In the genomic region with DNA sequence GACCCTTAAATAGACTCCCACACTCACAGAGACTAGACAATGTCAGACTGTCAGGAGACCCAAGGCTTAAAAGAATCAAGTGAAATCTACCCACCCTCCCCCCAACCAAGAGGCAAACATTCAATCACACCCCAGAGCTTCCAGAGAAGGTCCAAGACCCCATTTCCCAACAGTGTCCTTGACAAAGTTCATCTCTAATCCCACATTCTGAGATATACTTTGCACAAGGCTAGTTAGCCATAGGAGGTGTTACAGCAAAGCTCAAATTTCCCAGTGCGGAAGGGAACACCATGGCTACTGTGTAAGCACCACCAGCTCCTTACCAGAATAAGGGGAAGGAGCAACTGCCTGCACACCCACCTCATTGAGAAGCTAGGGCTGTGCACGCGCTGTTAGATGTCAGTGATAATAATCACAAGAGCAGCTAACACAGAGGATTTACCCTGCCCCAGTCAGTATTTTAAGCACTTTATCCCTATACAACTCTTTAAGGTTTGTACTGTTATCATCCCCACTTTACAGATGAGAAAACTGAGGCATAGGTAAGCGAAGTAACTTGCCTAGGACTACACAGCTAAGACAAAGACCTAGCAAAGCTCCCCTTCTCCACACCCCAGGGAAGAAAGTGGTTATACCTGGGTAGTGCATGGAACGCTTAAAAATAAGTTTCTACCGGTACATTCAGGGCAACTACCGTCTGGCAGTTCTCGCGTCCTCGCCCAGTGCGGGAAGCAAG, we compare ENCODE assay signal across 8 cellular contexts. TPM values are rescaled to one million over a fixed set of nuclear protein-coding genes. Genes with fewer than 3 reads are reported as not detected.
A peak's percentile ranks its signal among the peaks of the same experiment; 100 is the strongest.
DNase-seq lines count a peak whose midpoint lies in the region; ATAC-seq and TF ChIP-seq lines count a peak whose summit lies in the region.

No MANE protein-coding gene starts in this region.

- H3K9me3 ChIP-seq in GM23248 (ENCODE audit: low read depth) (no peaks in the 10 kb centered on the region), hepatocyte (ENCODE audit: low read depth) (no peaks in the 10 kb centered on the region), skeletal muscle satellite cell (replicated peaks; ENCODE audit: low read length) (no peaks in the 10 kb centered on the region)

- H2AFZ ChIP-seq in GM23248 (peak overlapping the region; percentile 88), hepatocyte (peak overlapping the region; percentile 98)

- H3K9ac ChIP-seq in GM23248 (peak overlapping the region; percentile 62; the same call in 1 of the 2 replicates), skeletal muscle satellite cell (ENCODE audit: low read depth, low read length) (no peak overlapping the region)

- H4K20me1 ChIP-seq in GM23248 (ENCODE audit: insufficient read depth) (no peaks in the 10 kb centered on the region), hepatocyte (ENCODE audit: insufficient read depth, poor library complexity, severe bottlenecking) (no peaks in the 10 kb centered on the region)

- peaks cover 20% of the 10 kb centered on the region for H3K4me1 Mint-ChIP-seq in activated B cell treated with CpG ODN at 0.5 μM for 24 hours

- intact Hi-C loops in activated B cell treated with CpG ODN at 0.5 μM for 24 hours (cut with micrococcal nuclease), result loop anchor here (1.0 to 5.0 kb wide), 5 partner anchors 9 to 320 kb away; a partner anchor contains a TSS

- no peaks in the 10 kb centered on the region for H3K9me2 ChIP-seq in GM23248 (ENCODE audit: insufficient read depth)
- no peaks in the 10 kb centered on the region for H3K9me2 ChIP-seq in hepatocyte (replicated peaks; ENCODE audit: insufficient read depth)

- H3K27ac ChIP-seq in GM23248 (no peak overlapping the region), hepatocyte (peak overlapping the region; percentile 80)

- H3K9me3 Mint-ChIP-seq in activated B cell treated with CpG ODN at 0.5 μM for 24 hours, result no peaks in the 10 kb centered on the region

- WGBS in GM23248 (ENCODE audit: low coverage in 1 of 2, low lambda C conversion rate in 2 of 2, missing lambda C conversion rate in 2 of 2), 2 experiments, result 40 to 45% methylated on average over 11 of the region's 11 CpGs
- 34% methylated on average over 11 of the region's 11 CpGs for WGBS in hepatocyte (ENCODE audit: low lambda C conversion rate, missing lambda C conversion rate)

- TF ChIP-seq CTCF in activated B cell treated with CpG ODN at 0.5 μM for 24 hours (IDR thresholded peaks at IDR 0.05) (no peak), hepatocyte (IDR thresholded peaks at IDR 0.05; ENCODE audit: poor library complexity) (no peak)

- H3K4me2 ChIP-seq in GM23248 (ENCODE audit: unreplicated experiment), result peak overlapping the region; percentile 78
- H3K4me2 ChIP-seq in hepatocyte, result peak overlapping the region; percentile 100
- peak overlapping the region; percentile 97 for H3K4me2 ChIP-seq in skeletal muscle satellite cell (ENCODE audit: low read length)

- H3K4me3 Mint-ChIP-seq in activated B cell treated with CpG ODN at 0.5 μM for 24 hours, result peak overlapping the region; percentile 78

- H3K36me3 Mint-ChIP-seq in activated B cell treated with CpG ODN at 0.5 μM for 24 hours (ENCODE audit: low read depth), result no peaks in the 10 kb centered on the region

- H3K36me3 ChIP-seq in GM23248 (ENCODE audit: low read depth) (no peaks in the 10 kb centered on the region), hepatocyte (replicated peaks; ENCODE audit: insufficient read depth, low read depth) (no peaks in the 10 kb centered on the region), skeletal muscle satellite cell (ENCODE audit: insufficient read depth, low read length) (no peaks in the 10 kb centered on the region)

- H3K4me3 ChIP-seq in GM23248 (peak overlapping the region; percentile 76), hepatocyte (peak overlapping the region; percentile 98), skeletal muscle satellite cell (ENCODE audit: low read length) (peak overlapping the region; percentile 75)

- POLR2A ChIA-PET in activated B cell treated with CpG ODN at 0.5 μM for 24 hours (lab: Charles Lee), result interaction anchor here (1.0 to 2.3 kb wide), 3 partner anchors 9 to 395 kb away, joined by 3 to 22 read pairs (median 4); a partner anchor contains a TSS

- H3K27me3 ChIP-seq in GM23248 (replicated peaks; ENCODE audit: insufficient read depth) (no peaks in the 10 kb centered on the region), hepatocyte (no peaks in the 10 kb centered on the region), skeletal muscle satellite cell (ENCODE audit: control insufficient read depth, insufficient read depth, low read length) (peaks cover 37% of the 10 kb centered on the region)

- ATAC-seq in activated B cell treated with CpG ODN at 0.5 μM for 24 hours (ENCODE audit: low read depth), result peak; percentile 5

- H3F3A ChIP-seq in GM23248 (ENCODE audit: insufficient read depth), result no peaks in the 10 kb centered on the region

- CTCF ChIA-PET in activated B cell treated with CpG ODN at 0.5 μM for 24 hours (lab: Charles Lee), result interaction anchor here (1.3 to 2.3 kb wide), 5 partner anchors 9 to 82 kb away, joined by 3 to 11 read pairs (median 4); no protein-coding TSS in a partner anchor

- DNase-seq in GM23248 (no peak), activated B cell treated with CpG ODN at 0.5 μM for 24 hours (no peak), hepatocyte (ENCODE audit: low spot score) (no peak), NCI-H748 (lab: John Stamatoyannopoulos, UW; ENCODE audit: unreplicated experiment) (no peak), GOT3 (lab: John Stamatoyannopoulos, UW) (no peak), NCI-H446 (lab: John Stamatoyannopoulos, UW) (no peak), COLO829 (ENCODE audit: low spot score) (no peak)

- H3K4me1 ChIP-seq in GM23248 (ENCODE audit: insufficient read depth) (no peaks in the 10 kb centered on the region), hepatocyte (ENCODE audit: insufficient read depth) (peaks cover 17% of the 10 kb centered on the region), skeletal muscle satellite cell (ENCODE audit: control insufficient read depth, insufficient read depth, low read length) (peaks cover 15% of the 10 kb centered on the region)

- H3K27ac Mint-ChIP-seq in activated B cell treated with CpG ODN at 0.5 μM for 24 hours, result peak overlapping the region; percentile 62

- H3K79me2 ChIP-seq in GM23248 (ENCODE audit: insufficient read depth) (no peaks in the 10 kb centered on the region), hepatocyte (peaks cover 14% of the 10 kb centered on the region)

- H3K27me3 Mint-ChIP-seq in activated B cell treated with CpG ODN at 0.5 μM for 24 hours, result peaks cover 54% of the 10 kb centered on the region

- in situ Hi-C loops in GM23248 (cut with MboI), result no loop called here

RNA-seq across cellular contexts. Expression of a gene that starts 17.3 kb away (rescaled TPM):
- not detected in 2 replicates for total RNA-seq in GM23248 (2014; rRNA removed; shearing (Covaris generic))
- polyA plus RNA-seq in GM23248 (2016; fragmentation: Nextera tagmentation; extraction: Ambion mirVana) (not detected in 2 replicates), hepatocyte (0.25 and 1.2 TPM in 2 replicates)
- total RNA-seq in activated B cell treated with CpG ODN at 0.5 μM for 24 hours (not detected in 2 replicates), hepatocyte (0.08 and 0.10 TPM in 2 replicates)
- total RNA-seq in skeletal muscle satellite cell (2012; rRNA removed), result under 0.01 TPM in 1 of 2 replicates, not detected in the other
